ENCODE assay signal across 17 cellular contexts in genomic region chr18:77051581-77052296, GRCh38.
DNase-seq lines count a peak whose midpoint lies in the region; ATAC-seq and TF ChIP-seq lines count a peak whose summit lies in the region.
"Had no signal": no experiment of that assay in that cellular context is flagged by ENCODE, and none has a peak within 500 bp of the region (broad histone marks: within the 10 kb centered on the region; RNA-seq: fewer than 3 reads in every experiment).

No MANE protein-coding gene starts in this region.

- peak overlapping the region in 3 of 4 donors; percentile 87 to 96 (median 91) for H3K27ac ChIP-seq in upper lobe of left lung

- no peaks in the 10 kb centered on the region for H3K9me3 Mint-ChIP-seq in activated naive CD8-positive, alpha-beta T cell treated with anti-CD3 and anti-CD28 coated beads, Interleukin-2, amount 10 ng/mL, durations not matched to agents 7 days and 5 days
- H3K9me3 Mint-ChIP-seq in activated naive CD8-positive, alpha-beta T cell treated with anti-CD3 and anti-CD28 coated beads for 36 hours = no peaks in the 10 kb centered on the region
- no peaks in the 10 kb centered on the region for H3K9me3 Mint-ChIP-seq in activated CD8-positive, alpha-beta T cell treated with anti-CD3 and anti-CD28 coated beads, Interleukin-2, amount 10 ng/mL, durations not matched to agents 7 days and 5 days (ENCODE audit: insufficient read depth)
- no peaks in the 10 kb centered on the region for H3K9me3 Mint-ChIP-seq in natural killer cell treated with Interleukin-12 subunit alpha and Interleukin-12 subunit beta and Interleukin-15 and Interleukin-18, amount 100 ng/mL, for 72 hours
- H3K9me3 Mint-ChIP-seq: GM23338 had no signal

- no peaks in the 10 kb centered on the region for H3K27me3 ChIP-seq in upper lobe of left lung
- H3K27me3 ChIP-seq: body of pancreas, Peyer's patch had no signal

- peak overlapping the region; percentile 42 for H3K27ac Mint-ChIP-seq in activated naive CD8-positive, alpha-beta T cell treated with anti-CD3 and anti-CD28 coated beads, Interleukin-2, amount 10 ng/mL, durations not matched to agents 7 days and 5 days
- no peak overlapping the region for H3K27ac Mint-ChIP-seq in activated naive CD8-positive, alpha-beta T cell treated with anti-CD3 and anti-CD28 coated beads for 36 hours
- peak overlapping the region; percentile 71 for H3K27ac Mint-ChIP-seq in activated CD8-positive, alpha-beta T cell treated with anti-CD3 and anti-CD28 coated beads, Interleukin-2, amount 10 ng/mL, durations not matched to agents 7 days and 5 days
- H3K27ac Mint-ChIP-seq in natural killer cell treated with Interleukin-12 subunit alpha and Interleukin-12 subunit beta and Interleukin-15 and Interleukin-18, amount 100 ng/mL, for 72 hours = peak overlapping the region; percentile 79 to 92
- H3K27ac Mint-ChIP-seq: GM23338 had no signal

- peaks cover 0 to 6% (median 3%) of the 10 kb centered on the region in 4 donors for H3K36me3 ChIP-seq in upper lobe of left lung

- peaks cover 37% of the 10 kb centered on the region for H3K4me1 Mint-ChIP-seq in activated naive CD8-positive, alpha-beta T cell treated with anti-CD3 and anti-CD28 coated beads, Interleukin-2, amount 10 ng/mL, durations not matched to agents 7 days and 5 days
- peaks cover 49% of the 10 kb centered on the region for H3K4me1 Mint-ChIP-seq in activated naive CD8-positive, alpha-beta T cell treated with anti-CD3 and anti-CD28 coated beads for 36 hours
- H3K4me1 Mint-ChIP-seq in activated CD8-positive, alpha-beta T cell treated with anti-CD3 and anti-CD28 coated beads, Interleukin-2, amount 10 ng/mL, durations not matched to agents 7 days and 5 days (ENCODE audit: low read depth) = peaks cover 57% of the 10 kb centered on the region
- peaks cover 57 to 59% of the 10 kb centered on the region in 2 donors for H3K4me1 Mint-ChIP-seq in natural killer cell treated with Interleukin-12 subunit alpha and Interleukin-12 subunit beta and Interleukin-15 and Interleukin-18, amount 100 ng/mL, for 72 hours (ENCODE audit: low read depth in 2 of 2)

- H3K4me3 ChIP-seq in upper lobe of left lung = no peak overlapping the region
- H3K4me3 ChIP-seq: body of pancreas, GM23338, Peyer's patch had no signal

- TF ChIP-seq POLR2A in upper lobe of left lung (IDR thresholded peaks at IDR 0.05) = no peak

- no peaks in the 10 kb centered on the region for H3K27me3 Mint-ChIP-seq in activated naive CD8-positive, alpha-beta T cell treated with anti-CD3 and anti-CD28 coated beads, Interleukin-2, amount 10 ng/mL, durations not matched to agents 7 days and 5 days
- no peaks in the 10 kb centered on the region for H3K27me3 Mint-ChIP-seq in activated naive CD8-positive, alpha-beta T cell treated with anti-CD3 and anti-CD28 coated beads for 36 hours
- no peaks in the 10 kb centered on the region for H3K27me3 Mint-ChIP-seq in activated CD8-positive, alpha-beta T cell treated with anti-CD3 and anti-CD28 coated beads, Interleukin-2, amount 10 ng/mL, durations not matched to agents 7 days and 5 days (ENCODE audit: low read depth)
- H3K27me3 Mint-ChIP-seq in natural killer cell treated with Interleukin-12 subunit alpha and Interleukin-12 subunit beta and Interleukin-15 and Interleukin-18, amount 100 ng/mL, for 72 hours = no peaks in the 10 kb centered on the region

- peaks cover 36 to 49% (median 43%) of the 10 kb centered on the region in 4 donors for H3K4me1 ChIP-seq in upper lobe of left lung

- DNase-seq in activated naive CD8-positive, alpha-beta T cell treated with anti-CD3 and anti-CD28 coated beads, Interleukin-2, amount 10 ng/mL, durations not matched to agents 7 days and 5 days = no peak
- DNase-seq in activated naive CD8-positive, alpha-beta T cell treated with anti-CD3 and anti-CD28 coated beads for 36 hours = no peak
- DNase-seq in activated CD8-positive, alpha-beta T cell treated with anti-CD3 and anti-CD28 coated beads, Interleukin-2, amount 10 ng/mL, durations not matched to agents 7 days and 5 days = no peak
- no peak for DNase-seq in natural killer cell treated with Interleukin-12 subunit alpha and Interleukin-12 subunit beta and Interleukin-15 and Interleukin-18, amount 100 ng/mL, for 72 hours (ENCODE audit: low spot score)
- no peak for DNase-seq in upper lobe of left lung
- no peak for DNase-seq in cortex of kidney (lab: John Stamatoyannopoulos, UW)
- DNase-seq in AG20443 (ENCODE audit: low spot score) = no peak
- DNase-seq: body of pancreas; effector CD4-positive, alpha-beta T cell; NCI-H2081; NCI-H69; Peyer's patch; retina; stimulated activated CD4-positive, alpha-beta T cell treated with anti-CD3 and anti-CD28 coated beads, Interleukin-1b, Interleukin-23, amount 100 ng/mL, for 48 hours had no signal

- WGBS in upper lobe of left lung, 2 donors = 94 to 97% methylated on average over 14 of the region's 14 CpGs

- TF ChIP-seq CTCF in upper lobe of left lung (IDR thresholded peaks at IDR 0.05) = no peak

- POLR2A ChIA-PET in activated naive CD8-positive, alpha-beta T cell treated with anti-CD3 and anti-CD28 coated beads, Interleukin-2, amount 10 ng/mL, durations not matched to agents 7 days and 5 days (lab: Charles Lee) = no interaction called here
- POLR2A ChIA-PET in activated CD8-positive, alpha-beta T cell treated with anti-CD3 and anti-CD28 coated beads, Interleukin-2, amount 10 ng/mL, durations not matched to agents 7 days and 5 days (lab: Charles Lee) = interaction anchor here (1.0 kb wide), 1 partner anchor 49 kb away, joined by 3 read pairs; no protein-coding TSS in a partner anchor

- ATAC-seq in activated naive CD8-positive, alpha-beta T cell treated with anti-CD3 and anti-CD28 coated beads, Interleukin-2, amount 10 ng/mL, durations not matched to agents 7 days and 5 days (ENCODE audit: low read depth) = no peak
- no peak for ATAC-seq in activated CD8-positive, alpha-beta T cell treated with anti-CD3 and anti-CD28 coated beads, Interleukin-2, amount 10 ng/mL, durations not matched to agents 7 days and 5 days
- ATAC-seq in natural killer cell treated with Interleukin-12 subunit alpha and Interleukin-12 subunit beta and Interleukin-15 and Interleukin-18, amount 100 ng/mL, for 72 hours = no peak
- ATAC-seq in upper lobe of left lung (ENCODE audit: low FRiP score in 2 of 2) = no peak
- no peak for ATAC-seq in HG03159 (IDR thresholded peaks at IDR 0.05; ENCODE audit: unreplicated experiment)
- ATAC-seq: activated CD4-positive, CD25-positive, alpha-beta regulatory T cell treated with anti-CD3 and anti-CD28 coated beads, Interleukin-2, amount 50 U/mL, for 24 hours; body of pancreas; GM23338 had no signal

- H3K9me3 ChIP-seq in upper lobe of left lung = no peaks in the 10 kb centered on the region
- H3K9me3 ChIP-seq: body of pancreas, Peyer's patch had no signal

- H3K36me3 Mint-ChIP-seq in activated naive CD8-positive, alpha-beta T cell treated with anti-CD3 and anti-CD28 coated beads, Interleukin-2, amount 10 ng/mL, durations not matched to agents 7 days and 5 days = peaks cover 19% of the 10 kb centered on the region
- peaks cover 12% of the 10 kb centered on the region for H3K36me3 Mint-ChIP-seq in activated naive CD8-positive, alpha-beta T cell treated with anti-CD3 and anti-CD28 coated beads for 36 hours
- peaks cover 53% of the 10 kb centered on the region for H3K36me3 Mint-ChIP-seq in activated CD8-positive, alpha-beta T cell treated with anti-CD3 and anti-CD28 coated beads, Interleukin-2, amount 10 ng/mL, durations not matched to agents 7 days and 5 days (ENCODE audit: low read depth)
- peaks cover 4% of the 10 kb centered on the region for H3K36me3 Mint-ChIP-seq in natural killer cell treated with Interleukin-12 subunit alpha and Interleukin-12 subunit beta and Interleukin-15 and Interleukin-18, amount 100 ng/mL, for 72 hours

- CTCF ChIA-PET in activated CD8-positive, alpha-beta T cell treated with anti-CD3 and anti-CD28 coated beads, Interleukin-2, amount 10 ng/mL, durations not matched to agents 7 days and 5 days (lab: Charles Lee) = interaction anchor here (0.9 to 2.7 kb wide), 3 partner anchors 48 to 68 kb away, joined by 3 to 13 read pairs (median 6); no protein-coding TSS in a partner anchor

- no peak overlapping the region for H3K4me3 Mint-ChIP-seq in activated naive CD8-positive, alpha-beta T cell treated with anti-CD3 and anti-CD28 coated beads, Interleukin-2, amount 10 ng/mL, durations not matched to agents 7 days and 5 days
- H3K4me3 Mint-ChIP-seq in activated naive CD8-positive, alpha-beta T cell treated with anti-CD3 and anti-CD28 coated beads for 36 hours = no peak overlapping the region
- H3K4me3 Mint-ChIP-seq in activated CD8-positive, alpha-beta T cell treated with anti-CD3 and anti-CD28 coated beads, Interleukin-2, amount 10 ng/mL, durations not matched to agents 7 days and 5 days = no peak overlapping the region
- peak overlapping the region; percentile 23 for H3K4me3 Mint-ChIP-seq in natural killer cell treated with Interleukin-12 subunit alpha and Interleukin-12 subunit beta and Interleukin-15 and Interleukin-18, amount 100 ng/mL, for 72 hours
- H3K4me3 Mint-ChIP-seq: GM23338 had no signal

- TF ChIP-seq EP300 in upper lobe of left lung (IDR thresholded peaks at IDR 0.05) = no peak
